ENCODE assay signal across 26 cellular contexts in the genomic region with DNA sequence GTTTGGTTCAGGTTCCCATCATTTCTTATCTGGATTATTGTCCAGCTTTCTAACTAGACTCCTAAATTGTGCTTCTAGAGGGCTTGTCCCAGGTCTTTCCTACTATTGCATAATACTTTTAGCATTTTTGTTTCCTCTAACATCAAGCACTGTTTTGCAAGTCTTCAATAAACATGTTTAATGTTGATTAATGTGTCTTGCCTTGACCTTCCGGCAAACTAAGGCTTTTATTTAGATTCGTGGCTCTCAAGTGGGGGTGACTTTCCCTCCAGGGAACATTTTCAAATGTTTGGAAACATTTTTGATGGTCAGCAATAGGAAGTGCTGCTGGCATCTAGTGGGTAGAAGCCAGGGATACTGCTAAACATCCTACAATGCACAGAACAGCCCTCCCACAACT.
A peak's percentile ranks its signal among the peaks of the same experiment; 100 is the strongest.
DNase-seq lines count a peak whose midpoint lies in the region; ATAC-seq, FAIRE-seq and TF ChIP-seq lines count a peak whose summit lies in the region.
"Had no signal": no experiment of that assay in that cellular context is flagged by ENCODE, and none has a peak within 500 bp of the region (broad histone marks: within the 10 kb centered on the region; RNA-seq: fewer than 3 reads in every experiment).

No MANE protein-coding gene starts in this region.

- H4K20me1 ChIP-seq in HepG2 (ENCODE audit: insufficient read depth, low read length): no peaks in the 10 kb centered on the region

- H3K4me3 ChIP-seq in cardiac fibroblast (replicated peaks in 1 of 2; ENCODE audit: low read depth in 2 of 2, low read length in 2 of 2) (no peak overlapping the region), HepG2 (replicated peaks in 1 of 3; ENCODE audit: insufficient read depth in 1 of 3, low read depth in 2 of 3, low read length in 3 of 3) (no peak overlapping the region), transverse colon (no peak overlapping the region), upper lobe of right lung (no peak overlapping the region)
- H3K4me3 ChIP-seq: adrenal gland, left ventricle myocardium inferior, Peyer's patch, skin epidermis, upper lobe of left lung had no signal

- 2% methylated on average over 2 of the region's 2 CpGs for WGBS in HepG2 (ENCODE audit: low lambda C conversion rate)
- 54% methylated on average over 2 of the region's 2 CpGs; no CpG with 5 or more reads in 1 of the 2 donors for WGBS in transverse colon (ENCODE audit: low coverage in 1 of 2), 2 donors

- H3K4me1 ChIP-seq in HepG2 (ENCODE audit: insufficient read depth, low read length) (no peaks in the 10 kb centered on the region), transverse colon (peaks cover 0 to 19% (median 0%) of the 10 kb centered on the region in 4 donors), upper lobe of right lung (peaks cover 17% of the 10 kb centered on the region)
- H3K4me1 ChIP-seq: Peyer's patch had no signal

- no peaks in the 10 kb centered on the region for H3K27me3 ChIP-seq in HepG2 (ENCODE audit: control insufficient read depth in 1 of 2, insufficient read depth in 2 of 2, low read length in 2 of 2)
- no peaks in the 10 kb centered on the region for H3K27me3 ChIP-seq in transverse colon
- H3K27me3 ChIP-seq in upper lobe of right lung: no peaks in the 10 kb centered on the region
- H3K27me3 ChIP-seq: adrenal gland, Peyer's patch, upper lobe of left lung had no signal

- in situ Hi-C loops in HepG2 (cut with HindIII; ENCODE audit: extremely low pct_ligation_motif_present, low pct_unique_long_range_greater_than_20kb): no loop called here
- in situ Hi-C loops in transverse colon (cut with MboI; ENCODE audit: low pct_ligation_motif_present in 1 of 4, low pct_unique_long_range_greater_than_20kb in 1 of 4, low sequenced_read_pairs in 3 of 4): loop anchor here in 1 of 4 donors (10.0 kb wide), 1 partner anchor 504 kb away; no protein-coding TSS in a partner anchor

- no peak for FAIRE-seq in HepG2 (lab: Jason Lieb, UNC)

- CTCF ChIA-PET in HepG2 (lab: Yijun Ruan, JAX; ENCODE audit: low intra/inter-chr PET ratio, low total read pairs): no interaction called here

- no peak overlapping the region for H2AFZ ChIP-seq in HepG2 (ENCODE audit: low read length)

- no peak for TF ChIP-seq POLR2A in HepG2 (IDR thresholded peaks at IDR 0.05; ENCODE audit: insufficient read depth in 1 of 2, low read depth in 2 of 2, low read length in 2 of 2)
- no peak for TF ChIP-seq POLR2A in transverse colon (IDR thresholded peaks at IDR 0.05)

- POLR2A ChIA-PET in HepG2 (lab: Yijun Ruan, JAX): no interaction called here

- no peak overlapping the region for H3K9ac ChIP-seq in HepG2 (ENCODE audit: insufficient read depth, low read depth, low read length)

- H3K36me3 ChIP-seq in HepG2 (replicated peaks in 1 of 2; ENCODE audit: control insufficient read depth in 1 of 2, insufficient read depth in 2 of 2, low read length in 2 of 2) (no peaks in the 10 kb centered on the region), transverse colon (no peaks in the 10 kb centered on the region), upper lobe of right lung (no peaks in the 10 kb centered on the region)
- H3K36me3 ChIP-seq: adrenal gland, left ventricle myocardium inferior, Peyer's patch, upper lobe of left lung had no signal

- no peaks in the 10 kb centered on the region for H3K79me2 ChIP-seq in HepG2 (ENCODE audit: insufficient read depth, low read length)

- H3K9me3 ChIP-seq in HepG2 (ENCODE audit: low read length) (no peaks in the 10 kb centered on the region), transverse colon (no peaks in the 10 kb centered on the region), upper lobe of right lung (no peaks in the 10 kb centered on the region)
- H3K9me3 ChIP-seq: adrenal gland, left ventricle myocardium inferior, Peyer's patch, upper lobe of left lung had no signal

- TF ChIP-seq RAD21 in HepG2 (CRISPR knock-in tag; IDR thresholded peaks at IDR 0.05): no peak

- TF ChIP-seq EP300 in HepG2 (IDR thresholded peaks at IDR 0.05; ENCODE audit: low read depth in 2 of 2, low read length in 2 of 2): no peak
- no peak for TF ChIP-seq EP300 in HepG2 (CRISPR knock-in tag; IDR thresholded peaks at IDR 0.05; ENCODE audit: borderline replicate concordance)
- TF ChIP-seq EP300 in transverse colon (IDR thresholded peaks at IDR 0.05; ENCODE audit: low read depth): no peak

- ATAC-seq in HepG2 (no peak), upper lobe of right lung (no peak)
- ATAC-seq: activated T-cell treated with anti-CD3 and anti-CD28 coated beads, Interleukin-2, amount 50 U/mL, for 72 hours; naive thymus-derived CD8-positive, alpha-beta T cell; WTC11 had no signal

- intact Hi-C loops in HepG2 (cut with micrococcal nuclease; ENCODE audit: unreplicated experiment) (no loop called here), transverse colon (cut with DNase I; ENCODE audit: low total_unique reads) (no loop called here), upper lobe of right lung (cut with DNase I) (no loop called here)

- H3K4me2 ChIP-seq in HepG2 (ENCODE audit: low read depth, low read length): no peak overlapping the region

- no TSS peak for BruUV-seq in HepG2 (replicated peaks; lab: Mats Ljungman, UMichigan)

- DNase-seq in M059J (ENCODE audit: low read depth): peak; percentile 73
- peak; percentile 17 to 26 for DNase-seq in cardiac fibroblast (ENCODE audit: low read depth in 2 of 2)
- DNase-seq in HepG2 (ENCODE audit: low spot score): no peak
- no peak for DNase-seq in transverse colon
- no peak for DNase-seq in NCI-H446 (lab: John Stamatoyannopoulos, UW)
- DNase-seq in upper lobe of right lung: no peak
- DNase-seq: activated CD4-positive, alpha-beta T cell treated with anti-CD3 and anti-CD28 coated beads, Interleukin-2, amount 50 U/mL, for 1 hour; activated naive CD4-positive, alpha-beta T cell treated with Interleukin-2 at 50 U/mL for 16 hours; activated T-cell treated with anti-CD3 and anti-CD28 coated beads, Interleukin-2, amount 50 U/mL, for 72 hours; CD4-positive, CD25-positive, alpha-beta regulatory T cell; effector CD8-positive, alpha-beta T cell; erythroblast; left ventricle myocardium inferior; naive thymus-derived CD8-positive, alpha-beta T cell; NCI-H1092; NCI-H2029; NCI-H69; occipital lobe; Peyer's patch; SIG-M5; upper lobe of left lung had no signal

- H3K27ac ChIP-seq in HepG2 (ENCODE audit: extremely low read length, insufficient read depth, low read length): no peak overlapping the region
- peak overlapping the region; percentile 12 for H3K27ac ChIP-seq in temporal lobe (ENCODE audit: low read depth, low read length)
- H3K27ac ChIP-seq in transverse colon: no peak overlapping the region
- H3K27ac ChIP-seq in upper lobe of right lung: no peak overlapping the region
- H3K27ac ChIP-seq: HL-60, Peyer's patch, skin epidermis, upper lobe of left lung had no signal

- TF ChIP-seq CTCF in cardiac fibroblast (IDR thresholded peaks at IDR 0.05; ENCODE audit: low read depth, low read length): no peak
- TF ChIP-seq CTCF in HepG2 (CRISPR knock-in tag; IDR thresholded peaks at IDR 0.05): no peak
- no peak for TF ChIP-seq CTCF in transverse colon (IDR thresholded peaks at IDR 0.05)
- TF ChIP-seq CTCF in upper lobe of right lung (IDR thresholded peaks at IDR 0.05): no peak

TF ChIP-seq in HepG2, 621 proteins besides CTCF, POLR2A, EP300 and RAD21:
- TF ChIP-seq ATRX (CRISPR knock-in tag; IDR thresholded peaks at IDR 0.05; ENCODE audit: borderline replicate concordance) (no peak), SYNCRIP (IDR thresholded peaks at IDR 0.05; ENCODE audit: insufficient read depth, low read depth, low read length) (no peak), ARID2 (CRISPR knock-in tag; IDR thresholded peaks at IDR 0.05; ENCODE audit: borderline replicate concordance) (no peak), HMG20A (CRISPR knock-in tag; IDR thresholded peaks at IDR 0.05; ENCODE audit: borderline replicate concordance) (no peak), CEBPB (IDR thresholded peaks at IDR 0.05; ENCODE audit: borderline replicate concordance, low read depth, low read length) (peak; percentile 46; the same call in 1 of the 2 replicates)
- TF ChIP-seq, protein P1, sequence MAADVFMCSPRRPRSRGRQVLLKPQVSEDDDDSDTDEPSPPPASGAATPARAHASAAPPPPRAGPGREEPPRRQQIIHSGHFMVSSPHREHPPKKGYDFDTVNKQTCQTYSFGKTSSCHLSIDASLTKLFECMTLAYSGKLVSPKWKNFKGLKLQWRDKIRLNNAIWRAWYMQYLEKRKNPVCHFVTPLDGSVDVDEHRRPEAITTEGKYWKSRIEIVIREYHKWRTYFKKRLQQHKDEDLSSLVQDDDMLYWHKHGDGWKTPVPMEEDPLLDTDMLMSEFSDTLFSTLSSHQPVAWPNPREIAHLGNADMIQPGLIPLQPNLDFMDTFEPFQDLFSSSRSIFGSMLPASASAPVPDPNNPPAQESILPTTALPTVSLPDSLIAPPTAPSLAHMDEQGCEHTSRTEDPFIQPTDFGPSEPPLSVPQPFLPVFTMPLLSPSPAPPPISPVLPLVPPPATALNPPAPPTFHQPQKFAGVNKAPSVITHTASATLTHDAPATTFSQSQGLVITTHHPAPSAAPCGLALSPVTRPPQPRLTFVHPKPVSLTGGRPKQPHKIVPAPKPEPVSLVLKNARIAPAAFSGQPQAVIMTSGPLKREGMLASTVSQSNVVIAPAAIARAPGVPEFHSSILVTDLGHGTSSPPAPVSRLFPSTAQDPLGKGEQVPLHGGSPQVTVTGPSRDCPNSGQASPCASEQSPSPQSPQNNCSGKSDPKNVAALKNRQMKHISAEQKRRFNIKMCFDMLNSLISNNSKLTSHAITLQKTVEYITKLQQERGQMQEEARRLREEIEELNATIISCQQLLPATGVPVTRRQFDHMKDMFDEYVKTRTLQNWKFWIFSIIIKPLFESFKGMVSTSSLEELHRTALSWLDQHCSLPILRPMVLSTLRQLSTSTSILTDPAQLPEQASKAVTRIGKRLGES (CRISPR knock-in tag; IDR thresholded peaks at IDR 0.05; ENCODE audit: borderline replicate concordance): no peak

Comparison
In these comparisons a context has a peak if more than half of its experiments do, and no peak if none do; other contexts are left out.
1. DNase-seq: peak in M059J (single experiment) and cardiac fibroblast (2 of 2); none in HepG2 (single experiment), transverse colon (single experiment), NCI-H446 (0 of 2) and upper lobe of right lung (single experiment).